In genomic region chr19:58558066-58558622, GRCh38 we compare ENCODE assay signal across 8 cellular contexts. TPM values are rescaled to one million over a fixed set of nuclear protein-coding genes. Genes with fewer than 3 reads are reported as not detected.
DNase-seq lines count a peak whose midpoint lies in the region; ATAC-seq, FAIRE-seq and TF ChIP-seq lines count a peak whose summit lies in the region.

Gene UBE2M, minus strand, starts transcription at chr19:58558611. Its CDS starts 230 bp downstream, at chr19:58558381.

- intact Hi-C loops in lower leg skin (cut with DNase I; ENCODE audit: low total_unique reads): no loop called here

- H3K27ac Mint-ChIP-seq in chondrocyte (ENCODE audit: unreplicated experiment): peak within 1 kb of the TSS; percentile 98

- no peak for DNase-seq in activated CD4-positive, CD25-positive, alpha-beta regulatory T cell (lab: John Stamatoyannopoulos, UW)
- peak; percentile 50 for DNase-seq in SW480 (ENCODE audit: low spot score)
- DNase-seq in chondrocyte (ENCODE audit: low spot score): peak; percentile 82
- DNase-seq in lower leg skin (ENCODE audit: low spot score in 2 of 2): peak in 1 of 2 donors; percentile 94
- DNase-seq in NCI-H345 (lab: John Stamatoyannopoulos, UW): no peak
- DNase-seq in H54 (ENCODE audit: insufficient read length, low spot score): no peak

- TF ChIP-seq POLR2A in lower leg skin (IDR thresholded peaks at IDR 0.05) (no peak), H54 (IDR thresholded peaks at IDR 0.05; ENCODE audit: low read depth, low read length) (no peak)

- H3K27me3 Mint-ChIP-seq in chondrocyte (ENCODE audit: low read depth): no peaks in the 10 kb centered on the region

- ATAC-seq in activated CD4-positive, CD25-positive, alpha-beta regulatory T cell treated with anti-CD3 and anti-CD28 coated beads, Interleukin-2, amount 50 U/mL, for 24 hours: peak; percentile 3 to 6

- H3K4me1 Mint-ChIP-seq in chondrocyte (ENCODE audit: low read depth): peaks cover 53% of the 10 kb centered on the region

- FAIRE-seq in H54 (lab: Jason Lieb, UNC): no peak

- peaks cover 16% of the 10 kb centered on the region for H3K36me3 Mint-ChIP-seq in chondrocyte (ENCODE audit: low read depth)

- peak within 1 kb of the TSS; percentile 96 for H3K4me3 Mint-ChIP-seq in chondrocyte (ENCODE audit: unreplicated experiment)

- TF ChIP-seq CTCF in chondrocyte (IDR thresholded peaks at IDR 0.05): no peak
- no peak for TF ChIP-seq CTCF in lower leg skin (IDR thresholded peaks at IDR 0.05)
- TF ChIP-seq CTCF in subcutaneous adipose tissue (IDR thresholded peaks at IDR 0.05; ENCODE audit: low read depth): no peak

- H3K9me3 Mint-ChIP-seq in chondrocyte (ENCODE audit: low read depth): no peaks in the 10 kb centered on the region

- H3K4me3 ChIP-seq in lower leg skin (ENCODE audit: low read depth, poor library complexity, severe bottlenecking): peak within 1 kb of the TSS; percentile 82

- WGBS in lower leg skin, 2 donors: 1% methylated on average over 29 to 61 of the region's 62 CpGs

RNA-seq across cellular contexts. Expression of gene UBE2M, which starts in this region (rescaled TPM):
- total RNA-seq in chondrocyte (70.3 to 80.7 TPM (median 76.3 TPM) in 3 replicates), lower leg skin (10 to 100 TPM; 14.8 to 37.0 (median 23.6) TPM), subcutaneous adipose tissue (10 to 100 TPM; 16.3 to 31.8 (median 20.6) TPM)

Comparison
In these comparisons a context has a peak if more than half of its experiments do, and no peak if none do; other contexts are left out.
1. DNase-seq: peak in SW480 (single experiment) and chondrocyte (single experiment); none in activated CD4-positive, CD25-positive, alpha-beta regulatory T cell (0 of 4), NCI-H345 (single experiment) and H54 (single experiment).